Comparison of ENCODE assay signal across 24 cellular contexts in the genomic region with DNA sequence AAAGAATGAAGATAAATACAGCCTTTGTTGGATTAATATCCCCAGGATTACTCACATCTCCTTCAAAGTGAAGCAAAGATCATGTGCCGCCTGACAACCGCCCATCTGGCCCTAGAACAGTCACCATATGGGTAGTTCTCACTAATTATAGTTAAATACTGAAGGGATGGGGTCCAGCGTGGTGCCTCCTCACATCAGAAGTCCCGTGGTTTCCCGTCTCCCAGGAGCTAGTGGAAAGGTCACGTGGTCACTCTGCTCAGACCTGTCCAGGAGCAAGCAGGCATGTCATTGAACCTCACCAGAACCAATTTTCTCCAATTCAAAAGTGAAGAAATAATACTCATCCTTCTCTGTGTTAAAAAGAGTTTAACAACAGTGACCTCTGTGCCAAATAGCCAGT.
DNase-seq lines count a peak whose midpoint lies in the region; TF ChIP-seq lines count a peak whose summit lies in the region.
"Had no signal": no experiment of that assay in that cellular context is flagged by ENCODE, and none has a peak within 500 bp of the region (broad histone marks: within the 10 kb centered on the region; RNA-seq: fewer than 3 reads in every experiment).

No MANE protein-coding gene starts in this region.

- no peaks in the 10 kb centered on the region for H3K36me3 ChIP-seq in brain microvascular endothelial cell (replicated peaks)

- DNase-seq in COLO829 (ENCODE audit: low spot score) (peak; percentile 17), NCI-H2171 treated with DMSO at 0.1 percent for 48 hours (lab: John Stamatoyannopoulos, UW) (peak; percentile 83), NCI-H82 (lab: John Stamatoyannopoulos, UW) (peak; percentile 91), glomerular visceral epithelial cell (ENCODE audit: extremely low spot score) (peak; percentile 13), brain microvascular endothelial cell (no peak), epidermal melanocyte (ENCODE audit: insufficient read length, low spot score) (no peak)
- no peak for DNase-seq in activated naive CD4-positive, alpha-beta T cell treated with anti-CD3 and anti-CD28 coated beads, Interleukin-2, amount 50 U/mL, for 16 hours
- DNase-seq: AML-193; C1 segment of cervical spinal cord; Caco-2; CD4-positive, alpha-beta memory T cell; DMS153; DND-41; GM23248; H7; KBM-7; MV-4-11; NCI-H1105; NCI-H1436 treated with DMSO at 0.1 percent for 48 hours; NCI-H1930; NCI-H2227 treated with DMSO at 0.1 percent for 48 hours; NCI-H510A treated with DMSO at 0.1 percent for 48 hours; SHP77 treated with DMSO at 0.1 percent for 48 hours; T-helper 1 cell had no signal

- in situ Hi-C loops in brain microvascular endothelial cell (cut with HindIII; ENCODE audit: low pct_ligation_motif_present, low sequenced_read_pairs): no loop called here

- no peaks in the 10 kb centered on the region for H3K27me3 ChIP-seq in brain microvascular endothelial cell (replicated peaks)

- no peak for TF ChIP-seq CTCF in brain microvascular endothelial cell (IDR thresholded peaks at IDR 0.05; ENCODE audit: low read depth, low read length, missing control alignments)

- H3K4me3 ChIP-seq in brain microvascular endothelial cell (ENCODE audit: low read depth, low read length): no peak overlapping the region
- H3K4me3 ChIP-seq: GM23248 had no signal

- no peak overlapping the region for H3K27ac ChIP-seq in brain microvascular endothelial cell
- H3K27ac ChIP-seq: GM23248 had no signal

Comparison
In these comparisons a context has a peak if more than half of its experiments do, and no peak if none do; other contexts are left out.
1. DNase-seq: peak in COLO829 (single experiment), NCI-H2171 treated with DMSO at 0.1 percent for 48 hours (single experiment), NCI-H82 (single experiment) and glomerular visceral epithelial cell (single experiment); none in activated naive CD4-positive, alpha-beta T cell treated with anti-CD3 and anti-CD28 coated beads, Interleukin-2, amount 50 U/mL, for 16 hours (single experiment), brain microvascular endothelial cell (single experiment) and epidermal melanocyte (single experiment).